In the genomic region with DNA sequence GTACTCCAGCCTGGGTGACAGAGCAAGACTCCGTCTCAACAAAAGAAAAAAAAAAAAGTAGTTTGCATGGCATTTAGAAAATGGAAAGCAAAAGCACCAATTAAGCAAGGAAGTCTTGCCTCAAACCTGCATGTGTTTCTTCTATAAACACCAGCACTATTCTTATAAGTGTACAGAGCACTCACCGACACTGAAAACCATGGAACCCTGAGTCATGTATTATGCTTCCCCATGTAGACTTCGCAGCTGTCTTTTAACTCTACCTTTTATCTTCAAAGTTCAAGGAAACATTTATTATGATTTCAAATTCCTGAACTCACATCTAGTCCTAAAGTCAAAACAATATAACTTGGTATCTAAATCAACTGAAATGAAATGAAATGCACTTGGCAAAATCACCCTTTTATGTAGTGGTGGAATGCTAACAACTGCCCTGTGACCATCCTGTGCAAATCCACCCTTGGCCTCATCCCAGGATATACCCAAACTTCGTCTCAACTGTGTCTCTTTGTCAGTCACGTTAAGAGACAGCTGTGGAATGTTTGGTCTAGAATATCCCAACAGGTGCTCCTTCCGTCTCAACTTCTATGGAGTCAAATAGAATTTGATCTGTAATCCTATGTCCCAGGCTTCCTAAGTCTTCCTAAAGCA, we compare ENCODE assay signal across 22 cellular contexts. TPM values are rescaled to one million over a fixed set of nuclear protein-coding genes. Genes with fewer than 3 reads are reported as not detected.
DNase-seq lines count a peak whose midpoint lies in the region; ATAC-seq, FAIRE-seq and TF ChIP-seq lines count a peak whose summit lies in the region.
"Had no signal": no experiment of that assay in that cellular context is flagged by ENCODE, and none has a peak within 500 bp of the region (broad histone marks: within the 10 kb centered on the region; RNA-seq: fewer than 3 reads in every experiment).

No MANE protein-coding gene starts in this region.

- H3K4me1 ChIP-seq in Caco-2: peaks cover 24% of the 10 kb centered on the region
- H3K4me1 ChIP-seq in K562 (replicated peaks in 1 of 2; ENCODE audit: control insufficient read depth in 2 of 2, insufficient read depth in 2 of 2, low read length in 2 of 2): peaks cover 9 to 32% of the 10 kb centered on the region in 2 experiments
- peaks cover 0 to 16% (median 9%) of the 10 kb centered on the region in 4 donors for H3K4me1 ChIP-seq in stomach
- H3K4me1 ChIP-seq: breast epithelium had no signal

- TF ChIP-seq EP300 in K562 (IDR thresholded peaks at IDR 0.05; ENCODE audit: low read length) (no peak), stomach (IDR thresholded peaks at IDR 0.05) (no peak)

- no TSS peak for BruUV-seq in Caco-2 (replicated peaks; lab: Mats Ljungman, UMichigan)
- no TSS peak for BruUV-seq in K562 (replicated peaks; lab: Mats Ljungman, UMichigan)

- H3K36me3 Mint-ChIP-seq in Caco-2 (ENCODE audit: insufficient read depth, unreplicated experiment) (peaks cover 67% of the 10 kb centered on the region), mesothelial cell of epicardium (peaks cover 19% of the 10 kb centered on the region)
- H3K36me3 Mint-ChIP-seq: CD8-positive, alpha-beta memory T cell; stimulated activated effector memory CD8-positive, alpha-beta T cell treated with anti-CD3 and anti-CD28 coated beads, Interleukin-12 subunit alpha, Interleukin-12 subunit beta, amount 100 ng/mL, for 72 hours had no signal

- H3K4me3 Mint-ChIP-seq in Caco-2 (ENCODE audit: unreplicated experiment): no peak overlapping the region
- H3K4me3 Mint-ChIP-seq in mesothelial cell of epicardium: no peak overlapping the region
- H3K4me3 Mint-ChIP-seq: activated naive CD8-positive, alpha-beta T cell treated with anti-CD3 and anti-CD28 coated beads for 36 hours; CD8-positive, alpha-beta memory T cell; dendritic cell treated with granulocyte-macrophage colony-stimulating factor and Interleukin-4, amounts not matched to agents 40 ng/mL and 50 ng/mL, for 4 days; stimulated activated effector memory CD8-positive, alpha-beta T cell treated with anti-CD3 and anti-CD28 coated beads, Interleukin-12 subunit alpha, Interleukin-12 subunit beta, amount 100 ng/mL, for 72 hours had no signal

- H2AFZ ChIP-seq in K562 (ENCODE audit: low read depth, low read length): no peak overlapping the region
- H2AFZ ChIP-seq: GM23248, PC-9 had no signal

- TF ChIP-seq CTCF in Caco-2 (IDR thresholded peaks at IDR 0.05; ENCODE audit: insufficient read depth in 1 of 2, low read depth in 1 of 2, low read length in 1 of 2, severe bottlenecking in 1 of 2, unreplicated experiment in 1 of 2) (no peak), K562 (IDR thresholded peaks at IDR 0.05 in 2 of 3, conservative IDR thresholded peaks at IDR 0.05 in 1 of 3; ENCODE audit: insufficient read depth in 2 of 3, low read depth in 1 of 3, low read length in 3 of 3) (no peak), mesothelial cell of epicardium (IDR thresholded peaks at IDR 0.05; ENCODE audit: unreplicated experiment) (no peak), stomach (IDR thresholded peaks at IDR 0.05) (no peak), GM13976 (IDR thresholded peaks at IDR 0.05; ENCODE audit: borderline replicate concordance, control extremely low read depth, extremely low read depth, insufficient read depth, missing control alignments) (no peak)

- no peak for TF ChIP-seq POLR2A in K562 (conservative IDR thresholded peaks at IDR 0.05)
- no peak for TF ChIP-seq POLR2A in stomach (IDR thresholded peaks at IDR 0.05)

- H3K9me3 ChIP-seq in Caco-2: no peaks in the 10 kb centered on the region
- no peaks in the 10 kb centered on the region for H3K9me3 ChIP-seq in K562 (replicated peaks; ENCODE audit: control insufficient read depth, insufficient read depth, low read depth, low read length)
- H3K9me3 ChIP-seq in stomach: no peaks in the 10 kb centered on the region
- H3K9me3 ChIP-seq: breast epithelium, thoracic aorta had no signal

- no peak for ATAC-seq in K562
- ATAC-seq: stimulated activated effector memory CD8-positive, alpha-beta T cell treated with anti-CD3 and anti-CD28 coated beads, Interleukin-12 subunit alpha, Interleukin-12 subunit beta, amount 100 ng/mL, for 72 hours had no signal

- H3K36me3 ChIP-seq in Caco-2 (ENCODE audit: control insufficient read depth, insufficient read depth, low read length) (no peaks in the 10 kb centered on the region), K562 (ENCODE audit: control insufficient read depth, insufficient read depth, low read length) (peaks cover 60% of the 10 kb centered on the region), stomach (no peaks in the 10 kb centered on the region)
- H3K36me3 ChIP-seq: breast epithelium, thoracic aorta had no signal

- in situ Hi-C loops in K562 (cut with MboI) (no loop called here), ACHN (cut with HindIII; ENCODE audit: low pct_ligation_motif_present, low pct_unique_long_range_greater_than_20kb, low sequenced_read_pairs) (no loop called here), GM13976 (cut with MboI; ENCODE audit: low sequenced_read_pairs, unreplicated experiment) (no loop called here)

- peak overlapping the region; percentile 65 for H3K4me2 ChIP-seq in K562 (ENCODE audit: insufficient read depth, low read length)
- H3K4me2 ChIP-seq: PC-9 had no signal

- WGBS in K562 (ENCODE audit: insufficient coverage, low coverage, missing lambda C conversion rate): 50% methylated on average over 5 of the region's 6 CpGs
- 68 to 81% (median 69%) methylated on average over 6 of the region's 6 CpGs for WGBS in stomach, 5 donors

- H3K9me3 Mint-ChIP-seq in Caco-2 (ENCODE audit: unreplicated experiment) (no peaks in the 10 kb centered on the region), mesothelial cell of epicardium (no peaks in the 10 kb centered on the region)
- H3K9me3 Mint-ChIP-seq: activated naive CD8-positive, alpha-beta T cell treated with anti-CD3 and anti-CD28 coated beads for 36 hours; CD8-positive, alpha-beta memory T cell; dendritic cell treated with granulocyte-macrophage colony-stimulating factor and Interleukin-4, amounts not matched to agents 40 ng/mL and 50 ng/mL, for 4 days; stimulated activated effector memory CD8-positive, alpha-beta T cell treated with anti-CD3 and anti-CD28 coated beads, Interleukin-12 subunit alpha, Interleukin-12 subunit beta, amount 100 ng/mL, for 72 hours had no signal

- DNase-seq in Caco-2: no peak
- peak; percentile 95 for DNase-seq in LHCN-M2 (ENCODE audit: low read depth)
- DNase-seq in K562 (ENCODE audit: extremely low read depth in 1 of 4, low spot score in 3 of 4): no peak
- no peak for DNase-seq in mesothelial cell of epicardium (ENCODE audit: low spot score in 2 of 2, unreplicated experiment in 2 of 2)
- DNase-seq in ACHN: no peak
- DNase-seq in stomach: no peak
- DNase-seq in NCI-H69 (lab: John Stamatoyannopoulos, UW): no peak
- DNase-seq in GM13976 (ENCODE audit: low spot score): no peak
- DNase-seq: activated naive CD8-positive, alpha-beta T cell treated with anti-CD3 and anti-CD28 coated beads for 36 hours; CD8-positive, alpha-beta memory T cell; foreskin melanocyte; GM23248; NCI-H1436 treated with DMSO at 0.1 percent for 48 hours; occipital lobe; PC-9; retina; T-helper 9 cell had no signal

- POLR2A ChIA-PET in Caco-2 (lab: Charles Lee) (no interaction called here), K562 (lab: Yijun Ruan, JAX) (interaction anchor here (0.7 to 1.3 kb wide), 5 partner anchors 9 to 1168 kb away, joined by 3 to 4 read pairs (median 3); a partner anchor contains a TSS)

- H3K27ac ChIP-seq in K562 (ENCODE audit: extremely low read depth, low read depth, low read length) (peak overlapping the region; percentile 90), stomach (no peak overlapping the region)
- H3K27ac ChIP-seq: breast epithelium, epithelial cell of prostate, GM23248, PC-9, thoracic aorta had no signal

- H3K9ac ChIP-seq in K562 (ENCODE audit: insufficient read depth in 1 of 2, low read depth in 2 of 2, low read length in 2 of 2): peak overlapping the region in 1 of 2 experiments; percentile 94; a peak in 2 of 4 replicates
- H3K9ac ChIP-seq: GM23248 had no signal

- no peak for TF ChIP-seq RAD21 in K562 (CRISPR knock-in tag; conservative IDR thresholded peaks at IDR 0.05 in 1 of 2, IDR thresholded peaks at IDR 0.05 in 1 of 2)

- peaks cover 10% of the 10 kb centered on the region; the same call in 1 of the 2 replicates for H4K20me1 ChIP-seq in K562 (replicated peaks; ENCODE audit: control insufficient read depth, insufficient read depth, low read length)

- CTCF ChIA-PET in Caco-2 (lab: Charles Lee) (no interaction called here), K562 (lab: Yijun Ruan, JAX; ENCODE audit: low intra/inter-chr PET ratio) (no interaction called here)

- H3K27me3 ChIP-seq in Caco-2 (replicated peaks; ENCODE audit: control insufficient read depth, insufficient read depth, low read length) (no peaks in the 10 kb centered on the region), K562 (ENCODE audit: control insufficient read depth in 2 of 2, insufficient read depth in 2 of 2, low read length in 2 of 2) (no peaks in the 10 kb centered on the region), stomach (peaks cover 0 to 14% (median 4%) of the 10 kb centered on the region in 3 donors)
- H3K27me3 ChIP-seq: breast epithelium had no signal

- H3K4me1 Mint-ChIP-seq in Caco-2 (ENCODE audit: low read depth, unreplicated experiment) (peaks cover 28% of the 10 kb centered on the region), mesothelial cell of epicardium (peaks cover 49% of the 10 kb centered on the region)

- FAIRE-seq in K562 (lab: Jason Lieb, UNC): no peak

- peak overlapping the region; percentile 1 for H3K27ac Mint-ChIP-seq in Caco-2 (ENCODE audit: unreplicated experiment)
- peak overlapping the region; percentile 74 for H3K27ac Mint-ChIP-seq in mesothelial cell of epicardium
- H3K27ac Mint-ChIP-seq: activated naive CD8-positive, alpha-beta T cell treated with anti-CD3 and anti-CD28 coated beads for 36 hours; dendritic cell treated with granulocyte-macrophage colony-stimulating factor and Interleukin-4, amounts not matched to agents 40 ng/mL and 50 ng/mL, for 4 days; stimulated activated effector memory CD8-positive, alpha-beta T cell treated with anti-CD3 and anti-CD28 coated beads, Interleukin-12 subunit alpha, Interleukin-12 subunit beta, amount 100 ng/mL, for 72 hours had no signal

- H3K9me1 ChIP-seq in K562 (ENCODE audit: control insufficient read depth, insufficient read depth, low read length): no peaks in the 10 kb centered on the region

- intact Hi-C loops in Caco-2 (cut with micrococcal nuclease; ENCODE audit: unreplicated experiment): no loop called here
- intact Hi-C loops in K562 (cut with micrococcal nuclease): loop anchor here (10.0 kb wide), 1 partner anchor 249 kb away; no protein-coding TSS in a partner anchor
- intact Hi-C loops in stomach (cut with DNase I; ENCODE audit: low total_unique reads): no loop called here

- H3K79me2 ChIP-seq in K562 (ENCODE audit: control insufficient read depth, insufficient read depth, low read length): peaks cover 99% of the 10 kb centered on the region

- H3K27me3 Mint-ChIP-seq in Caco-2 (ENCODE audit: insufficient read depth, unreplicated experiment): no peaks in the 10 kb centered on the region
- no peaks in the 10 kb centered on the region for H3K27me3 Mint-ChIP-seq in mesothelial cell of epicardium (ENCODE audit: low read depth)

- H3K4me3 ChIP-seq in Caco-2 (ENCODE audit: low read depth, low read length): no peak overlapping the region
- no peak overlapping the region for H3K4me3 ChIP-seq in K562
- no peak overlapping the region for H3K4me3 ChIP-seq in stomach
- H3K4me3 ChIP-seq: breast epithelium, GM23248, PC-9, thoracic aorta had no signal

RNA-seq across cellular contexts. Expression of a gene that starts 4.8 kb away (rescaled TPM):
- total RNA-seq in Caco-2 (2022) (391 and 432 TPM in 2 replicates), LHCN-M2 (2014; rRNA removed) (35.8 and 47.6 TPM in 2 replicates), K562 (2014; rRNA removed) (79.4 and 81.9 TPM in 2 replicates), K562 (2014; rRNA removed; fragmentation: Illumina TruSeq; extraction: Trizol) (130 and 155 TPM in 2 replicates), K562 (2015; rRNA removed; fragmentation: Illumina TruSeq; extraction: Trizol) (64.9 and 68.6 TPM in 2 replicates), K562 (2021) (154 and 157 TPM in 2 replicates), mesothelial cell of epicardium (108 to 125 TPM (median 121 TPM) in 3 replicates), stomach (10 to 100 TPM in 3 of 5 donors, 1 to 10 TPM in 2; 7.0 to 33.0 (median 12.1) TPM)
- 18.3 TPM for polyA plus RNA-seq in LHCN-M2 (2012)
- 53.5 and 124 TPM in 2 replicates for total RNA-seq in K562 (2011; cell fraction: chromatin; rRNA removed; ENCODE audit: low replicate concordance)
- total RNA-seq in K562 (2011; cell fraction: nucleolus; rRNA removed): 33.0 and 49.7 TPM in 2 replicates
- 127 and 193 TPM in 2 replicates for total RNA-seq in K562 (2011; cell fraction: nucleoplasm; rRNA removed)
- polyA plus RNA-seq in K562 (2011; rRNA removed) (58.8 and 59.1 TPM in 2 replicates), K562 (2014; fragmentation: Illumina TruSeq; extraction: Trizol) (66.8 and 78.4 TPM in 2 replicates), K562 (2014; fragmentation: Nextera tagmentation; extraction: Ambion mirVana) (10 to 100 TPM; 38.5 to 45.4 TPM), K562 (2014; rRNA removed) (48.1 and 59.1 TPM in 2 replicates), stomach (1 to 10 TPM; 1.3 to 7.5 (median 4.4) TPM)
- polyA plus RNA-seq in K562 (2011; cell fraction: cytosol; rRNA removed): 28.1 and 58.5 TPM in 2 replicates
- polyA plus RNA-seq in K562 (2011; cell fraction: nucleus; rRNA removed): 33.1 and 43.9 TPM in 2 replicates
- polyA plus RNA-seq in K562 (2012): 53.7 and 101 TPM in 2 replicates
- 130 and 179 TPM in 2 replicates for polyA minus RNA-seq in K562 (2011; rRNA and poly(A)+ RNA removed)
- 82.9 and 107 TPM in 2 replicates for polyA minus RNA-seq in K562 (2011; cell fraction: cytosol; rRNA and poly(A)+ RNA removed)
- polyA minus RNA-seq in K562 (2011; cell fraction: nucleus; rRNA and poly(A)+ RNA removed): 34.1 and 69.3 TPM in 2 replicates
